In genomic region chr2:9378433-9379371, GRCh38 we compare ENCODE assay signal across 9 cellular contexts. TPM values are rescaled to one million over a fixed set of nuclear protein-coding genes. Genes with fewer than 3 reads are reported as not detected.
DNase-seq lines count a peak whose midpoint lies in the region; ATAC-seq and TF ChIP-seq lines count a peak whose summit lies in the region.
"Had no signal": no experiment of that assay in that cellular context is flagged by ENCODE, and none has a peak within 500 bp of the region (broad histone marks: within the 10 kb centered on the region; RNA-seq: fewer than 3 reads in every experiment).

No MANE protein-coding gene starts in this region.

- H3K4me1 Mint-ChIP-seq in stimulated activated naive B cell treated with anti-CD40 and anti-IgM and Interleukin-4, amounts not matched to agents 10 μg/mL and 1 μg/mL and 100 μg/mL, for 72 hours: peaks cover 3 to 12% of the 10 kb centered on the region in 2 donors

- WGBS in heart right ventricle, 2 donors: 66 to 68% methylated on average over 30 of the region's 30 CpGs

- H3K27me3 Mint-ChIP-seq in stimulated activated naive B cell treated with anti-CD40 and anti-IgM and Interleukin-4, amounts not matched to agents 10 μg/mL and 1 μg/mL and 100 μg/mL, for 72 hours: peaks cover 0 to 7% of the 10 kb centered on the region in 2 donors

- H3K27me3 ChIP-seq in ascending aorta (no peaks in the 10 kb centered on the region), heart right ventricle (no peaks in the 10 kb centered on the region)

- no peak for TF ChIP-seq CTCF in ascending aorta (IDR thresholded peaks at IDR 0.05)
- no peak for TF ChIP-seq CTCF in heart right ventricle (IDR thresholded peaks at IDR 0.05)

- H3K9me3 ChIP-seq in ascending aorta: no peaks in the 10 kb centered on the region
- no peaks in the 10 kb centered on the region for H3K9me3 ChIP-seq in heart right ventricle

- no peak overlapping the region for H3K4me3 Mint-ChIP-seq in stimulated activated naive B cell treated with anti-CD40 and anti-IgM and Interleukin-4, amounts not matched to agents 10 μg/mL and 1 μg/mL and 100 μg/mL, for 72 hours

- H3K27ac Mint-ChIP-seq in stimulated activated naive B cell treated with anti-CD40 and anti-IgM and Interleukin-4, amounts not matched to agents 10 μg/mL and 1 μg/mL and 100 μg/mL, for 72 hours: peak overlapping the region; percentile 14

- intact Hi-C loops in ascending aorta (cut with DNase I) (no loop called here), heart right ventricle (cut with DNase I) (loop anchor here in 1 of 10 donors (10.0 kb wide), 1 partner anchor 234 kb away; no protein-coding TSS in a partner anchor)

- H3K36me3 ChIP-seq in ascending aorta (peaks cover 42 to 65% of the 10 kb centered on the region in 2 donors), heart right ventricle (peaks cover 0 to 99% (median 2%) of the 10 kb centered on the region in 9 donors)

- DNase-seq in HCEC 1CT: peak; percentile 84
- DNase-seq in ascending aorta (ENCODE audit: low spot score in 2 of 2): peak in 1 of 2 donors; percentile 89
- peak; percentile 81 to 88 for DNase-seq in heart right ventricle
- DNase-seq in stimulated activated naive B cell treated with anti-CD40 and anti-IgM and Interleukin-4, amounts not matched to agents 10 μg/mL and 1 μg/mL and 100 μg/mL, for 72 hours: no peak
- DNase-seq in NCI-H146 (lab: John Stamatoyannopoulos, UW): no peak
- no peak for DNase-seq in NOMO-1 (lab: John Stamatoyannopoulos, UW; ENCODE audit: unreplicated experiment in 2 of 2)
- DNase-seq: NCI-H1105 treated with DMSO at 0.1 percent for 48 hours had no signal

- H3K36me3 Mint-ChIP-seq in stimulated activated naive B cell treated with anti-CD40 and anti-IgM and Interleukin-4, amounts not matched to agents 10 μg/mL and 1 μg/mL and 100 μg/mL, for 72 hours: peaks cover 0 to 3% of the 10 kb centered on the region in 2 donors

- H3K27ac ChIP-seq in ascending aorta (peak overlapping the region; percentile 61 to 70), heart right ventricle (peak overlapping the region; percentile 27 to 81 (median 67))

- H3K4me1 ChIP-seq in ascending aorta (peaks cover 2 to 14% of the 10 kb centered on the region in 2 donors), heart right ventricle (peaks cover 0 to 48% (median 32%) of the 10 kb centered on the region in 9 donors)

- ATAC-seq in heart right ventricle (peak; percentile 84 to 92 (median 86)), GM21717 (IDR thresholded peaks at IDR 0.05; ENCODE audit: unreplicated experiment) (no peak), GM19463 (IDR thresholded peaks at IDR 0.05; ENCODE audit: unreplicated experiment) (no peak)
- ATAC-seq in stimulated activated naive B cell treated with anti-CD40 and anti-IgM and Interleukin-4, amounts not matched to agents 10 μg/mL and 1 μg/mL and 100 μg/mL, for 72 hours (replicated peaks): no peak

- H3K4me3 ChIP-seq in ascending aorta: no peak overlapping the region
- no peak overlapping the region for H3K4me3 ChIP-seq in heart right ventricle

- H3K9me3 Mint-ChIP-seq in stimulated activated naive B cell treated with anti-CD40 and anti-IgM and Interleukin-4, amounts not matched to agents 10 μg/mL and 1 μg/mL and 100 μg/mL, for 72 hours: no peaks in the 10 kb centered on the region

RNA-seq across cellular contexts. Expression of gene ITGB1BP1, which starts 44.6 kb away (rescaled TPM):
- total RNA-seq in ascending aorta (25.4 TPM), heart right ventricle (100 to 1,000 TPM in 8 of 10 donors, 10 to 100 TPM in 2; 51.4 to 224 (median 134) TPM)
- 100 to 1,000 TPM; 112 to 165 TPM for polyA plus RNA-seq in heart right ventricle

RNA-seq across cellular contexts. Expression of gene CPSF3, which starts 44.8 kb away (rescaled TPM):
- total RNA-seq in ascending aorta (5.3 TPM), heart right ventricle (10 to 100 TPM; 12.8 to 19.8 (median 16.5) TPM)
- polyA plus RNA-seq in heart right ventricle: 10 to 100 TPM; 13.8 to 14.8 TPM

Comparison
In these comparisons a context has a peak if more than half of its experiments do, and no peak if none do; other contexts are left out.
1. DNase-seq: peak in HCEC 1CT (single experiment) and heart right ventricle (2 of 2); none in stimulated activated naive B cell treated with anti-CD40 and anti-IgM and Interleukin-4, amounts not matched to agents 10 μg/mL and 1 μg/mL and 100 μg/mL, for 72 hours (single experiment), NCI-H146 (single experiment) and NOMO-1 (0 of 2).
2. ATAC-seq: peak in heart right ventricle (8 of 8); none in stimulated activated naive B cell treated with anti-CD40 and anti-IgM and Interleukin-4, amounts not matched to agents 10 μg/mL and 1 μg/mL and 100 μg/mL, for 72 hours (0 of 2), GM21717 (single experiment) and GM19463 (single experiment).